In the genomic region with DNA sequence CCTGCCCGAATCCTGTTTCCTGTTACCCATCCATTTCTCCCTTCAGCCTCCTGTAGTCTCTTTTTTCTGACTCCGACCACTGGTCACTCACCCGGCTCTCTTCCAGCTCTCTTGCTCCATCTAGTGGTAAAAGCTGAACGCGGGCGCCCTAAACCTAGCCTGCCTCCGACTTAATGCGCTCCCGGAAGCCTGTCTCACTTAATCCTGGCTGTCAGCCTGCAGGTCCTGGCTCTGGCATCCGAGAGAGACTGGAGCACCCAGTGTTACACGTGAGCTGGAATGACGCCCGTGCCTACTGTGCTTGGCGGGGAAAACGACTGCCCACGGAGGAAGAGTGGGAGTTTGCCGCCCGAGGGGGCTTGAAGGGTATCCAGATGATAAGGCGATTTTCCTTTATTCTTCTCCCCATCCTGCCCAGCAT, we compare ENCODE assay signal across 9 cellular contexts. TPM values are rescaled to one million over a fixed set of nuclear protein-coding genes. Genes with fewer than 3 reads are reported as not detected.
A peak's percentile ranks its signal among the peaks of the same experiment; 100 is the strongest.
DNase-seq lines count a peak whose midpoint lies in the region; ATAC-seq and TF ChIP-seq lines count a peak whose summit lies in the region.
"Had no signal": no experiment of that assay in that cellular context is flagged by ENCODE, and none has a peak within 500 bp of the region (broad histone marks: within the 10 kb centered on the region; RNA-seq: fewer than 3 reads in every experiment).

No MANE protein-coding gene starts in this region.

- no peaks in the 10 kb centered on the region for H3K9me3 Mint-ChIP-seq in CD4-positive, CD25-positive, alpha-beta regulatory T cell
- no peaks in the 10 kb centered on the region for H3K9me3 Mint-ChIP-seq in activated CD4-positive, alpha-beta T cell treated with anti-CD3 and anti-CD28 coated beads, Interleukin-2, amount 10 ng/mL, durations not matched to agents 7 days and 5 days
- H3K9me3 Mint-ChIP-seq: T-helper 1 cell treated with Interleukin-12 subunit alpha and Interleukin-12 subunit beta and Interleukin-4 antibody, amounts not matched to agents 30 μg/mL and 1 μg/mL, for 36 hours had no signal

- no peak overlapping the region for H3K4me3 Mint-ChIP-seq in CD4-positive, CD25-positive, alpha-beta regulatory T cell
- H3K4me3 Mint-ChIP-seq in activated CD4-positive, alpha-beta T cell treated with anti-CD3 and anti-CD28 coated beads, Interleukin-2, amount 10 ng/mL, durations not matched to agents 7 days and 5 days, result no peak overlapping the region
- H3K4me3 Mint-ChIP-seq: T-helper 1 cell treated with Interleukin-12 subunit alpha and Interleukin-12 subunit beta and Interleukin-4 antibody, amounts not matched to agents 30 μg/mL and 1 μg/mL, for 36 hours had no signal

- POLR2A ChIA-PET in activated CD4-positive, alpha-beta T cell treated with anti-CD3 and anti-CD28 coated beads, Interleukin-2, amount 10 ng/mL, durations not matched to agents 7 days and 5 days (lab: Charles Lee), result interaction anchor here (0.6 kb wide), 1 partner anchor 12 kb away, joined by 4 read pairs; no protein-coding TSS in a partner anchor

- no peaks in the 10 kb centered on the region for H3K27me3 Mint-ChIP-seq in CD4-positive, CD25-positive, alpha-beta regulatory T cell
- no peaks in the 10 kb centered on the region for H3K27me3 Mint-ChIP-seq in activated CD4-positive, alpha-beta T cell treated with anti-CD3 and anti-CD28 coated beads, Interleukin-2, amount 10 ng/mL, durations not matched to agents 7 days and 5 days

- no peaks in the 10 kb centered on the region for H3K9me3 ChIP-seq in CD4-positive, CD25-positive, alpha-beta regulatory T cell (ENCODE audit: control insufficient read depth in 2 of 2, low read length in 2 of 2)
- no peaks in the 10 kb centered on the region for H3K9me3 ChIP-seq in lower lobe of right lung

- H3K36me3 ChIP-seq in CD4-positive, CD25-positive, alpha-beta regulatory T cell (ENCODE audit: control insufficient read depth, insufficient read depth, low read length), result peaks cover 34% of the 10 kb centered on the region
- peaks cover 72% of the 10 kb centered on the region for H3K36me3 ChIP-seq in lower lobe of right lung

- DNase-seq in CD4-positive, CD25-positive, alpha-beta regulatory T cell, result peak; percentile 48 to 62 (median 62)
- DNase-seq in NCI-H524 treated with DMSO at 0.1 percent for 48 hours (lab: John Stamatoyannopoulos, UW), result peak; percentile 21
- peak; percentile 69 for DNase-seq in activated CD4-positive, alpha-beta T cell treated with anti-CD3 and anti-CD28 coated beads, Interleukin-2, amount 10 ng/mL, durations not matched to agents 7 days and 5 days
- DNase-seq in dedifferentiated amniotic fluid mesenchymal stem cell (ENCODE audit: extremely low spot score), result peak; percentile 83
- DNase-seq in lower lobe of right lung, result peak; percentile 91
- peak; percentile 27 for DNase-seq in stimulated activated CD8-positive, alpha-beta memory T cell treated with anti-CD3 and anti-CD28 coated beads, Interleukin-15, amount 100 ng/mL, for 1 hour (ENCODE audit: low read depth)

- H3K27me3 ChIP-seq in CD4-positive, CD25-positive, alpha-beta regulatory T cell (ENCODE audit: control insufficient read depth, insufficient read depth, low read length), result no peaks in the 10 kb centered on the region
- H3K27me3 ChIP-seq in lower lobe of right lung (ENCODE audit: low read depth), result no peaks in the 10 kb centered on the region

- CTCF ChIA-PET in activated CD4-positive, alpha-beta T cell treated with anti-CD3 and anti-CD28 coated beads, Interleukin-2, amount 10 ng/mL, durations not matched to agents 7 days and 5 days (lab: Charles Lee), result interaction anchor here (0.8 to 3.1 kb wide), 18 partner anchors 9 to 560 kb away, joined by 3 to 13 read pairs (median 4); partner anchors contain the start of genes CCT6A, PSPH and SUMF2

- intact Hi-C loops in lower lobe of right lung (cut with DNase I), result loop anchor here (10.0 kb wide), 1 partner anchor 70 kb away; no protein-coding TSS in a partner anchor

- H3K4me1 ChIP-seq in CD4-positive, CD25-positive, alpha-beta regulatory T cell (ENCODE audit: control insufficient read depth, insufficient read depth, low read length, poor library complexity, severe bottlenecking), result peaks cover 2% of the 10 kb centered on the region
- peaks cover 5% of the 10 kb centered on the region for H3K4me1 ChIP-seq in lower lobe of right lung

- H3K4me3 ChIP-seq in CD4-positive, CD25-positive, alpha-beta regulatory T cell (ENCODE audit: low read depth, low read length), result no peak overlapping the region
- no peak overlapping the region for H3K4me3 ChIP-seq in lower lobe of right lung

- ATAC-seq in CD4-positive, CD25-positive, alpha-beta regulatory T cell (ENCODE audit: low read depth in 2 of 2), result peak; percentile 75 to 77
- ATAC-seq in GM19328 (IDR thresholded peaks at IDR 0.05; ENCODE audit: unreplicated experiment) (peak; percentile 68), HG03378 (IDR thresholded peaks at IDR 0.05; ENCODE audit: unreplicated experiment) (peak; percentile 82), lower lobe of right lung (peak; percentile 97)

- H3K36me3 Mint-ChIP-seq in CD4-positive, CD25-positive, alpha-beta regulatory T cell, result peaks cover 29% of the 10 kb centered on the region
- H3K36me3 Mint-ChIP-seq in activated CD4-positive, alpha-beta T cell treated with anti-CD3 and anti-CD28 coated beads, Interleukin-2, amount 10 ng/mL, durations not matched to agents 7 days and 5 days (ENCODE audit: low read depth), result peaks cover 24% of the 10 kb centered on the region

- peak; percentile 94 for TF ChIP-seq CTCF in lower lobe of right lung (IDR thresholded peaks at IDR 0.05)

- H3K27ac ChIP-seq in CD4-positive, CD25-positive, alpha-beta regulatory T cell (ENCODE audit: insufficient read depth, low read length, poor library complexity, severe bottlenecking), result no peak overlapping the region
- H3K27ac ChIP-seq in lower lobe of right lung, result no peak overlapping the region

- peaks cover 6 to 9% (median 7%) of the 10 kb centered on the region in 4 donors for H3K4me1 Mint-ChIP-seq in CD4-positive, CD25-positive, alpha-beta regulatory T cell
- peaks cover 6% of the 10 kb centered on the region for H3K4me1 Mint-ChIP-seq in activated CD4-positive, alpha-beta T cell treated with anti-CD3 and anti-CD28 coated beads, Interleukin-2, amount 10 ng/mL, durations not matched to agents 7 days and 5 days

- H3K27ac Mint-ChIP-seq in CD4-positive, CD25-positive, alpha-beta regulatory T cell, result peak overlapping the region in 1 of 3 donors; percentile 38
- H3K27ac Mint-ChIP-seq in activated CD4-positive, alpha-beta T cell treated with anti-CD3 and anti-CD28 coated beads, Interleukin-2, amount 10 ng/mL, durations not matched to agents 7 days and 5 days, result no peak overlapping the region
- H3K27ac Mint-ChIP-seq: T-helper 1 cell treated with Interleukin-12 subunit alpha and Interleukin-12 subunit beta and Interleukin-4 antibody, amounts not matched to agents 30 μg/mL and 1 μg/mL, for 36 hours had no signal

RNA-seq across cellular contexts. Expression of gene SUMF2, which starts 10.3 kb away (rescaled TPM):
- 114 TPM for total RNA-seq in CD4-positive, CD25-positive, alpha-beta regulatory T cell
- 100 to 1,000 TPM; 166 to 205 (median 192) TPM for polyA plus RNA-seq in CD4-positive, CD25-positive, alpha-beta regulatory T cell
- 100 to 1,000 TPM; 128 to 133 TPM for total RNA-seq in activated CD4-positive, alpha-beta T cell treated with anti-CD3 and anti-CD28 coated beads, Interleukin-2, amount 10 ng/mL, durations not matched to agents 7 days and 5 days
- 148 TPM for total RNA-seq in lower lobe of right lung

RNA-seq across cellular contexts. Expression of gene PHKG1, which starts 18.4 kb away (rescaled TPM):
- 8.2 TPM for total RNA-seq in CD4-positive, CD25-positive, alpha-beta regulatory T cell
- under 1 TPM; 0.08 to 0.71 (median 0.25) TPM for polyA plus RNA-seq in CD4-positive, CD25-positive, alpha-beta regulatory T cell
- 1 to 10 TPM; 1.0 to 2.5 TPM for total RNA-seq in activated CD4-positive, alpha-beta T cell treated with anti-CD3 and anti-CD28 coated beads, Interleukin-2, amount 10 ng/mL, durations not matched to agents 7 days and 5 days
- total RNA-seq in lower lobe of right lung, result 1.1 TPM

RNA-seq across cellular contexts. Expression of gene CCT6A, which starts 22.8 kb away (rescaled TPM):
- total RNA-seq in CD4-positive, CD25-positive, alpha-beta regulatory T cell, result 42.0 TPM
- 10 to 100 TPM; 82.1 to 96.2 (median 89.8) TPM for polyA plus RNA-seq in CD4-positive, CD25-positive, alpha-beta regulatory T cell
- 100 to 1,000 TPM; 116 to 123 TPM for total RNA-seq in activated CD4-positive, alpha-beta T cell treated with anti-CD3 and anti-CD28 coated beads, Interleukin-2, amount 10 ng/mL, durations not matched to agents 7 days and 5 days
- total RNA-seq in lower lobe of right lung, result 75.3 TPM

RNA-seq across cellular contexts. Expression of gene PSPH, which starts 23.1 kb away (rescaled TPM):
- total RNA-seq in CD4-positive, CD25-positive, alpha-beta regulatory T cell, result 1.5 TPM
- 1 to 10 TPM; 4.1 to 6.6 (median 5.9) TPM for polyA plus RNA-seq in CD4-positive, CD25-positive, alpha-beta regulatory T cell
- 10 to 100 TPM in 1 of 2 experiments, 1 to 10 TPM in 1; 9.6 to 11.2 TPM for total RNA-seq in activated CD4-positive, alpha-beta T cell treated with anti-CD3 and anti-CD28 coated beads, Interleukin-2, amount 10 ng/mL, durations not matched to agents 7 days and 5 days
- 11.8 TPM for total RNA-seq in lower lobe of right lung

RNA-seq across cellular contexts. Expression of gene CHCHD2, which starts 31.9 kb away (rescaled TPM):
- total RNA-seq in CD4-positive, CD25-positive, alpha-beta regulatory T cell, result 243 TPM
- polyA plus RNA-seq in CD4-positive, CD25-positive, alpha-beta regulatory T cell, result 100 to 1,000 TPM; 505 to 622 (median 531) TPM
- total RNA-seq in activated CD4-positive, alpha-beta T cell treated with anti-CD3 and anti-CD28 coated beads, Interleukin-2, amount 10 ng/mL, durations not matched to agents 7 days and 5 days, result 100 to 1,000 TPM; 375 to 407 TPM
- 199 TPM for total RNA-seq in lower lobe of right lung

Comparison
In these comparisons a context has a peak if more than half of its experiments do, and no peak if none do; other contexts are left out.
1. DNase-seq: peak in every context shown above with its lines; median percentile 91 in lower lobe of right lung; 83 in dedifferentiated amniotic fluid mesenchymal stem cell; 69 in activated CD4-positive, alpha-beta T cell treated with anti-CD3 and anti-CD28 coated beads, Interleukin-2, amount 10 ng/mL, durations not matched to agents 7 days and 5 days; 62 in CD4-positive, CD25-positive, alpha-beta regulatory T cell; 27 in stimulated activated CD8-positive, alpha-beta memory T cell treated with anti-CD3 and anti-CD28 coated beads, Interleukin-15, amount 100 ng/mL, for 1 hour; 21 in NCI-H524 treated with DMSO at 0.1 percent for 48 hours.